In the genomic region with DNA sequence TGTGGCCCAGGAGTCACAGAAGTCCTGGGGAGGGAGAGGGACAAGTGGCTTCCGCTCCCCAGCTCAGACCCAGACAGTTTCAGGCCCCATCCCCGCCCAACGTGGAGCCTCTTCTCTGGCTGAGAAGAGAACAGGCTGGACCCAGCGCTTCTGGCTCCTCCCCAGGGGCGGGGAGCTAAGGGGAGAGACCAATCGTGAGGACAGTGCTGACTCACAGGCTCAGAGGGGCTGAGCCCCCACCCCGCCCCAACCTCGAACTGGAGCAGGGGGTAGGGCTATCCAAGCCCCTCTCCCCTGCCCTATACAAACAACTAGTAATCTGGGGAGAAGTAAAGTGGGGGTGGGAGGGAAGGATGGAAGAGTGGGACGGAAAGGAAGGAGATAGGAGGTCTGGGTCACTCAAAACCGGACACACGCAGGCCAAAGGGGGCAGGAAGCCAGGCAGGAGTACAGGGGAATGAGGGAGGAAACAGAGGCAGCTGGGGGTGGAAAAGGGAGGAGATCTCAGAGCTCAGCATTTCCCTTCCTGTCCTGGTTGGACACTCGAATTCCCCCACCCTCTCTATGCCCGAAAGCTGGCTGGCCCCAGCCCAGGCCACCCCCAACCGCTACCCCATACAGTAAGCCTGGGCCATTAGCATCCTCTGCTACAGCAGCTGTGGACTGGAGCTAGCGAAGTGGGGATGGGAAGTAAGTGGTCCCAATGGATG, we compare ENCODE assay signal across 1 cellular context.
TF ChIP-seq lines count a peak whose summit lies in the region.

A gene with protein sequence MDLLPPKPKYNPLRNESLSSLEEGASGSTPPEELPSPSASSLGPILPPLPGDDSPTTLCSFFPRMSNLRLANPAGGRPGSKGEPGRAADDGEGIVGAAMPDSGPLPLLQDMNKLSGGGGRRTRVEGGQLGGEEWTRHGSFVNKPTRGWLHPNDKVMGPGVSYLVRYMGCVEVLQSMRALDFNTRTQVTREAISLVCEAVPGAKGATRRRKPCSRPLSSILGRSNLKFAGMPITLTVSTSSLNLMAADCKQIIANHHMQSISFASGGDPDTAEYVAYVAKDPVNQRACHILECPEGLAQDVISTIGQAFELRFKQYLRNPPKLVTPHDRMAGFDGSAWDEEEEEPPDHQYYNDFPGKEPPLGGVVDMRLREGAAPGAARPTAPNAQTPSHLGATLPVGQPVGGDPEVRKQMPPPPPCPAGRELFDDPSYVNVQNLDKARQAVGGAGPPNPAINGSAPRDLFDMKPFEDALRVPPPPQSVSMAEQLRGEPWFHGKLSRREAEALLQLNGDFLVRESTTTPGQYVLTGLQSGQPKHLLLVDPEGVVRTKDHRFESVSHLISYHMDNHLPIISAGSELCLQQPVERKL (minus strand): TSS at position 117 of the 710 bp plus-strand sequence. CDS start 221 bp downstream, outside the sequence.

TF ChIP-seq in HepG2, 621 proteins besides CTCF, POLR2A, EP300 and RAD21 (continued from another document and continues in another):
- TF ChIP-seq LCORL (IDR thresholded peaks at IDR 0.05) (no peak), LCORL (CRISPR knock-in tag; IDR thresholded peaks at IDR 0.05) (0 out of 2 replicates have a peak, but pooled peaks have one; percentile 35), ZNF124 (CRISPR knock-in tag; IDR thresholded peaks at IDR 0.05) (0 out of 2 replicates have a peak, but pooled peaks have one; percentile 38), ZNF788 (CRISPR knock-in tag; IDR thresholded peaks at IDR 0.05; ENCODE audit: borderline replicate concordance) (no peak), SYNCRIP (IDR thresholded peaks at IDR 0.05; ENCODE audit: insufficient read depth, low read depth, low read length) (no peak), ASH2L (IDR thresholded peaks at IDR 0.05; ENCODE audit: insufficient read length, low read depth, low read length) (no peak), TCF7 (IDR thresholded peaks at IDR 0.05; ENCODE audit: low read depth) (no peak), SALL2 (CRISPR knock-in tag; IDR thresholded peaks at IDR 0.05) (no peak), CC2D1A (CRISPR knock-in tag; IDR thresholded peaks at IDR 0.05) (no peak), CEBPG (CRISPR knock-in tag; IDR thresholded peaks at IDR 0.05) (no peak), POLR2AphosphoS5 (IDR thresholded peaks at IDR 0.05; ENCODE audit: low read depth, low read length) (peak; percentile 89), GABPA (IDR thresholded peaks at IDR 0.05; ENCODE audit: low read depth, low read length) (no peak), GABPA (CRISPR knock-in tag; IDR thresholded peaks at IDR 0.05; ENCODE audit: low read depth) (peak; percentile 46; the same call in 1 of the 2 replicates), JUND (CRISPR knock-in tag; IDR thresholded peaks at IDR 0.05) (no peak), FOXP1 (IDR thresholded peaks at IDR 0.05) (no peak), FOXP1 (CRISPR knock-in tag; IDR thresholded peaks at IDR 0.05) (no peak), ZZZ3 (CRISPR knock-in tag; IDR thresholded peaks at IDR 0.05; ENCODE audit: borderline replicate concordance) (no peak), NRL (CRISPR knock-in tag; IDR thresholded peaks at IDR 0.05; ENCODE audit: borderline replicate concordance) (no peak), ZFP82 (CRISPR knock-in tag; IDR thresholded peaks at IDR 0.05; ENCODE audit: borderline replicate concordance) (no peak), ZNF224 (CRISPR knock-in tag; IDR thresholded peaks at IDR 0.05) (no peak), ZSCAN20 (CRISPR knock-in tag; IDR thresholded peaks at IDR 0.05; ENCODE audit: borderline replicate concordance) (no peak), ZNF709 (CRISPR knock-in tag; IDR thresholded peaks at IDR 0.05) (no peak), ZFP36L1 (CRISPR knock-in tag; IDR thresholded peaks at IDR 0.05) (no peak), ZNF747 (CRISPR knock-in tag; IDR thresholded peaks at IDR 0.05; ENCODE audit: borderline replicate concordance) (no peak), ZNF619 (CRISPR knock-in tag; IDR thresholded peaks at IDR 0.05) (no peak; the same call in 1 of the 2 replicates), ZNF850 (CRISPR knock-in tag; conservative IDR thresholded peaks at IDR 0.05) (no peak), SRSF4 (IDR thresholded peaks at IDR 0.05; ENCODE audit: low read depth, low read length, poor library complexity, severe bottlenecking) (no peak), HDAC2 (CRISPR knock-in tag; IDR thresholded peaks at IDR 0.05) (no peak), NFKBIZ (CRISPR knock-in tag; IDR thresholded peaks at IDR 0.05) (no peak), TEAD2 (CRISPR knock-in tag; IDR thresholded peaks at IDR 0.05) (no peak), KMT2B (CRISPR knock-in tag; IDR thresholded peaks at IDR 0.05) (no peak), MAFK (conservative IDR thresholded peaks at IDR 0.05 in 1 of 2, IDR thresholded peaks at IDR 0.05 in 1 of 2; ENCODE audit: low read length in 2 of 2) (peak in 1 of 2 experiments; percentile 20; a peak in 1 of 4 replicates), ZNF263 (CRISPR knock-in tag; IDR thresholded peaks at IDR 0.05) (no peak), IKZF1 (IDR thresholded peaks at IDR 0.05) (no peak), HDAC1 (CRISPR knock-in tag; IDR thresholded peaks at IDR 0.05) (peak; percentile 60), KDM3A (CRISPR knock-in tag; IDR thresholded peaks at IDR 0.05; ENCODE audit: low read depth) (no peak), ZNF773 (CRISPR knock-in tag; IDR thresholded peaks at IDR 0.05; ENCODE audit: borderline replicate concordance) (no peak), KLF16 (CRISPR knock-in tag; IDR thresholded peaks at IDR 0.05) (no peak; a peak in 1 of 4 replicates), STAT5B (CRISPR knock-in tag; IDR thresholded peaks at IDR 0.05) (no peak), FOXA1 (IDR thresholded peaks at IDR 0.05) (no peak), FOXA1 (CRISPR knock-in tag; IDR thresholded peaks at IDR 0.05) (no peak), GATA4 (IDR thresholded peaks at IDR 0.05; ENCODE audit: borderline replicate concordance, low read depth) (no peak), ZNF33A (CRISPR knock-in tag; IDR thresholded peaks at IDR 0.05; ENCODE audit: borderline replicate concordance) (no peak), EED (CRISPR knock-in tag; IDR thresholded peaks at IDR 0.05) (no peak), ZNF101 (CRISPR knock-in tag; IDR thresholded peaks at IDR 0.05; ENCODE audit: borderline replicate concordance, low read depth) (no peak)
- TF ChIP-seq, protein P1, sequence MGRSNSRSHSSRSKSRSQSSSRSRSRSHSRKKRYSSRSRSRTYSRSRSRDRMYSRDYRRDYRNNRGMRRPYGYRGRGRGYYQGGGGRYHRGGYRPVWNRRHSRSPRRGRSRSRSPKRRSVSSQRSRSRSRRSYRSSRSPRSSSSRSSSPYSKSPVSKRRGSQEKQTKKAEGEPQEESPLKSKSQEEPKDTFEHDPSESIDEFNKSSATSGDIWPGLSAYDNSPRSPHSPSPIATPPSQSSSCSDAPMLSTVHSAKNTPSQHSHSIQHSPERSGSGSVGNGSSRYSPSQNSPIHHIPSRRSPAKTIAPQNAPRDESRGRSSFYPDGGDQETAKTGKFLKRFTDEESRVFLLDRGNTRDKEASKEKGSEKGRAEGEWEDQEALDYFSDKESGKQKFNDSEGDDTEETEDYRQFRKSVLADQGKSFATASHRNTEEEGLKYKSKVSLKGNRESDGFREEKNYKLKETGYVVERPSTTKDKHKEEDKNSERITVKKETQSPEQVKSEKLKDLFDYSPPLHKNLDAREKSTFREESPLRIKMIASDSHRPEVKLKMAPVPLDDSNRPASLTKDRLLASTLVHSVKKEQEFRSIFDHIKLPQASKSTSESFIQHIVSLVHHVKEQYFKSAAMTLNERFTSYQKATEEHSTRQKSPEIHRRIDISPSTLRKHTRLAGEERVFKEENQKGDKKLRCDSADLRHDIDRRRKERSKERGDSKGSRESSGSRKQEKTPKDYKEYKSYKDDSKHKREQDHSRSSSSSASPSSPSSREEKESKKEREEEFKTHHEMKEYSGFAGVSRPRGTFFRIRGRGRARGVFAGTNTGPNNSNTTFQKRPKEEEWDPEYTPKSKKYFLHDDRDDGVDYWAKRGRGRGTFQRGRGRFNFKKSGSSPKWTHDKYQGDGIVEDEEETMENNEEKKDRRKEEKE (IDR thresholded peaks at IDR 0.05) = no peak
- TF ChIP-seq, protein P2, sequence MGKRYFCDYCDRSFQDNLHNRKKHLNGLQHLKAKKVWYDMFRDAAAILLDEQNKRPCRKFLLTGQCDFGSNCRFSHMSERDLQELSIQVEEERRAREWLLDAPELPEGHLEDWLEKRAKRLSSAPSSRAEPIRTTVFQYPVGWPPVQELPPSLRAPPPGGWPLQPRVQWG (CRISPR knock-in tag; IDR thresholded peaks at IDR 0.05; ENCODE audit: borderline replicate concordance, low read depth) = no peak
- TF ChIP-seq, protein P3, sequence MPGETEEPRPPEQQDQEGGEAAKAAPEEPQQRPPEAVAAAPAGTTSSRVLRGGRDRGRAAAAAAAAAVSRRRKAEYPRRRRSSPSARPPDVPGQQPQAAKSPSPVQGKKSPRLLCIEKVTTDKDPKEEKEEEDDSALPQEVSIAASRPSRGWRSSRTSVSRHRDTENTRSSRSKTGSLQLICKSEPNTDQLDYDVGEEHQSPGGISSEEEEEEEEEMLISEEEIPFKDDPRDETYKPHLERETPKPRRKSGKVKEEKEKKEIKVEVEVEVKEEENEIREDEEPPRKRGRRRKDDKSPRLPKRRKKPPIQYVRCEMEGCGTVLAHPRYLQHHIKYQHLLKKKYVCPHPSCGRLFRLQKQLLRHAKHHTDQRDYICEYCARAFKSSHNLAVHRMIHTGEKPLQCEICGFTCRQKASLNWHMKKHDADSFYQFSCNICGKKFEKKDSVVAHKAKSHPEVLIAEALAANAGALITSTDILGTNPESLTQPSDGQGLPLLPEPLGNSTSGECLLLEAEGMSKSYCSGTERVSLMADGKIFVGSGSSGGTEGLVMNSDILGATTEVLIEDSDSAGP (CRISPR knock-in tag; IDR thresholded peaks at IDR 0.05; ENCODE audit: borderline replicate concordance) = peak; percentile 21; the same call in 1 of the 2 replicates
- TF ChIP-seq, protein P4, sequence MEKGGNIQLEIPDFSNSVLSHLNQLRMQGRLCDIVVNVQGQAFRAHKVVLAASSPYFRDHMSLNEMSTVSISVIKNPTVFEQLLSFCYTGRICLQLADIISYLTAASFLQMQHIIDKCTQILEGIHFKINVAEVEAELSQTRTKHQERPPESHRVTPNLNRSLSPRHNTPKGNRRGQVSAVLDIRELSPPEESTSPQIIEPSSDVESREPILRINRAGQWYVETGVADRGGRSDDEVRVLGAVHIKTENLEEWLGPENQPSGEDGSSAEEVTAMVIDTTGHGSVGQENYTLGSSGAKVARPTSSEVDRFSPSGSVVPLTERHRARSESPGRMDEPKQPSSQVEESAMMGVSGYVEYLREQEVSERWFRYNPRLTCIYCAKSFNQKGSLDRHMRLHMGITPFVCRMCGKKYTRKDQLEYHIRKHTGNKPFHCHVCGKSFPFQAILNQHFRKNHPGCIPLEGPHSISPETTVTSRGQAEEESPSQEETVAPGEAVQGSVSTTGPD (CRISPR knock-in tag; IDR thresholded peaks at IDR 0.05) = no peak
- TF ChIP-seq, protein P5, sequence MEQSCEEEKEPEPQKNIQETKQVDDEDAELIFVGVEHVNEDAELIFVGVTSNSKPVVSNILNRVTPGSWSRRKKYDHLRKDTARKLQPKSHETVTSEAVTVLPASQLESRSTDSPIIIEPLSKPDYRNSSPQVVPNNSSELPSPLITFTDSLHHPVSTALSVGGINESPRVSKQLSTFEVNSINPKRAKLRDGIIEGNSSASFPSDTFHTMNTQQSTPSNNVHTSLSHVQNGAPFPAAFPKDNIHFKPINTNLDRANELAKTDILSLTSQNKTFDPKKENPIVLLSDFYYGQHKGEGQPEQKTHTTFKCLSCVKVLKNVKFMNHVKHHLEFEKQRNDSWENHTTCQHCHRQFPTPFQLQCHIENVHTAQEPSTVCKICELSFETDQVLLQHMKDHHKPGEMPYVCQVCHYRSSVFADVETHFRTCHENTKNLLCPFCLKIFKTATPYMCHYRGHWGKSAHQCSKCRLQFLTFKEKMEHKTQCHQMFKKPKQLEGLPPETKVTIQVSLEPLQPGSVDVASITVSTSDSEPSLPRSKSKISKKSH (CRISPR knock-in tag; IDR thresholded peaks at IDR 0.05; ENCODE audit: borderline replicate concordance) = no peak
- TF ChIP-seq, protein P6, sequence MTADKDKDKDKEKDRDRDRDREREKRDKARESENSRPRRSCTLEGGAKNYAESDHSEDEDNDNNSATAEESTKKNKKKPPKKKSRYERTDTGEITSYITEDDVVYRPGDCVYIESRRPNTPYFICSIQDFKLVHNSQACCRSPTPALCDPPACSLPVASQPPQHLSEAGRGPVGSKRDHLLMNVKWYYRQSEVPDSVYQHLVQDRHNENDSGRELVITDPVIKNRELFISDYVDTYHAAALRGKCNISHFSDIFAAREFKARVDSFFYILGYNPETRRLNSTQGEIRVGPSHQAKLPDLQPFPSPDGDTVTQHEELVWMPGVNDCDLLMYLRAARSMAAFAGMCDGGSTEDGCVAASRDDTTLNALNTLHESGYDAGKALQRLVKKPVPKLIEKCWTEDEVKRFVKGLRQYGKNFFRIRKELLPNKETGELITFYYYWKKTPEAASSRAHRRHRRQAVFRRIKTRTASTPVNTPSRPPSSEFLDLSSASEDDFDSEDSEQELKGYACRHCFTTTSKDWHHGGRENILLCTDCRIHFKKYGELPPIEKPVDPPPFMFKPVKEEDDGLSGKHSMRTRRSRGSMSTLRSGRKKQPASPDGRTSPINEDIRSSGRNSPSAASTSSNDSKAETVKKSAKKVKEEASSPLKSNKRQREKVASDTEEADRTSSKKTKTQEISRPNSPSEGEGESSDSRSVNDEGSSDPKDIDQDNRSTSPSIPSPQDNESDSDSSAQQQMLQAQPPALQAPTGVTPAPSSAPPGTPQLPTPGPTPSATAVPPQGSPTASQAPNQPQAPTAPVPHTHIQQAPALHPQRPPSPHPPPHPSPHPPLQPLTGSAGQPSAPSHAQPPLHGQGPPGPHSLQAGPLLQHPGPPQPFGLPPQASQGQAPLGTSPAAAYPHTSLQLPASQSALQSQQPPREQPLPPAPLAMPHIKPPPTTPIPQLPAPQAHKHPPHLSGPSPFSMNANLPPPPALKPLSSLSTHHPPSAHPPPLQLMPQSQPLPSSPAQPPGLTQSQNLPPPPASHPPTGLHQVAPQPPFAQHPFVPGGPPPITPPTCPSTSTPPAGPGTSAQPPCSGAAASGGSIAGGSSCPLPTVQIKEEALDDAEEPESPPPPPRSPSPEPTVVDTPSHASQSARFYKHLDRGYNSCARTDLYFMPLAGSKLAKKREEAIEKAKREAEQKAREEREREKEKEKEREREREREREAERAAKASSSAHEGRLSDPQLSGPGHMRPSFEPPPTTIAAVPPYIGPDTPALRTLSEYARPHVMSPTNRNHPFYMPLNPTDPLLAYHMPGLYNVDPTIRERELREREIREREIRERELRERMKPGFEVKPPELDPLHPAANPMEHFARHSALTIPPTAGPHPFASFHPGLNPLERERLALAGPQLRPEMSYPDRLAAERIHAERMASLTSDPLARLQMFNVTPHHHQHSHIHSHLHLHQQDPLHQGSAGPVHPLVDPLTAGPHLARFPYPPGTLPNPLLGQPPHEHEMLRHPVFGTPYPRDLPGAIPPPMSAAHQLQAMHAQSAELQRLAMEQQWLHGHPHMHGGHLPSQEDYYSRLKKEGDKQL (CRISPR knock-in tag; IDR thresholded peaks at IDR 0.05; ENCODE audit: low read depth) = no peak
